24 cellular contexts compared by ENCODE assay signal in genomic region chr1:20139776-20140612, GRCh38. TPM values are rescaled to one million over a fixed set of nuclear protein-coding genes. Genes with fewer than 3 reads are reported as not detected.
DNase-seq lines count a peak whose midpoint lies in the region; TF ChIP-seq lines count a peak whose summit lies in the region.
"Had no signal": no experiment of that assay in that cellular context is flagged by ENCODE, and none has a peak within 500 bp of the region (broad histone marks: within the 10 kb centered on the region; RNA-seq: fewer than 3 reads in every experiment).

No MANE protein-coding gene starts in this region.

- no peaks in the 10 kb centered on the region for H3K36me3 Mint-ChIP-seq in neural crest cell (ENCODE audit: low read depth)

- no peak for TF ChIP-seq EP300 in suprapubic skin (IDR thresholded peaks at IDR 0.05)

- H3K9me3 ChIP-seq in suprapubic skin: no peaks in the 10 kb centered on the region
- H3K9me3 ChIP-seq: Peyer's patch, SJCRH30 had no signal

- TF ChIP-seq CTCF in VCaP (conservative IDR thresholded peaks at IDR 0.05): no peak
- TF ChIP-seq CTCF in neural crest cell (conservative IDR thresholded peaks at IDR 0.05): no peak
- no peak for TF ChIP-seq CTCF in suprapubic skin (IDR thresholded peaks at IDR 0.05)

- no peak overlapping the region for H3K4me3 ChIP-seq in suprapubic skin
- H3K4me3 ChIP-seq: K562, Peyer's patch, SJCRH30 had no signal

- no peak for TF ChIP-seq POLR2A in suprapubic skin (IDR thresholded peaks at IDR 0.05)

- peaks cover 15% of the 10 kb centered on the region for H3K4me1 ChIP-seq in suprapubic skin
- H3K4me1 ChIP-seq: Peyer's patch, SJCRH30 had no signal

- H3K36me3 ChIP-seq in suprapubic skin: no peaks in the 10 kb centered on the region
- H3K36me3 ChIP-seq: Peyer's patch, SJCRH30 had no signal

- H3K27me3 Mint-ChIP-seq in neural crest cell (ENCODE audit: low read depth): no peaks in the 10 kb centered on the region

- peaks cover 5% of the 10 kb centered on the region for H3K9me3 Mint-ChIP-seq in neural crest cell
- H3K9me3 Mint-ChIP-seq: HFFc6 had no signal

- WGBS in suprapubic skin: 84% methylated on average over 7 of the region's 13 CpGs

- peak; percentile 39 for DNase-seq in activated effector memory CD4-positive, alpha-beta T cell treated with anti-CD3 and anti-CD28 coated beads, Interleukin-2, amount 50 U/mL, for 16 hours
- no peak for DNase-seq in activated effector memory CD4-positive, alpha-beta T cell treated with Interleukin-2 at 50 U/mL for 16 hours
- no peak for DNase-seq in neural crest cell (ENCODE audit: low read depth, low spot score)
- DNase-seq in suprapubic skin (ENCODE audit: low spot score in 2 of 2): peak; percentile 46 to 61
- DNase-seq in SKM-1 treated with dmso at 0.1 percent for 144 hours (lab: John Stamatoyannopoulos, UW; ENCODE audit: unreplicated experiment): no peak
- no peak for DNase-seq in T1000 (lab: John Stamatoyannopoulos, UW)
- no peak for DNase-seq in mesenteric fat pad (ENCODE audit: low spot score)
- DNase-seq: ACHN; H7; HFFc6; MM.1S; NCI-H1092; NCI-H1436 treated with DMSO at 0.1 percent for 48 hours; NCI-H2029; NCI-H226; NCI-H510A treated with DMSO at 0.1 percent for 48 hours; NCI-H748 treated with DMSO at 0.1 percent for 48 hours; NK-92 treated with Interleukin-12 subunit alpha and Interleukin-12 subunit beta, amount 100 ng/mL, for 24 hours; SJCRH30 had no signal

- no peaks in the 10 kb centered on the region for H3K4me1 Mint-ChIP-seq in neural crest cell

- H3K4me3 Mint-ChIP-seq in neural crest cell: no peak overlapping the region
- H3K4me3 Mint-ChIP-seq: HFFc6 had no signal

- H3K27ac Mint-ChIP-seq in neural crest cell (ENCODE audit: unreplicated experiment): peak overlapping the region; percentile 65
- H3K27ac Mint-ChIP-seq: HFFc6 had no signal

- no peaks in the 10 kb centered on the region for H3K27me3 ChIP-seq in suprapubic skin
- H3K27me3 ChIP-seq: Peyer's patch, SJCRH30 had no signal

- H3K27ac ChIP-seq in VCaP (peak overlapping the region; percentile 74), suprapubic skin (no peak overlapping the region)
- H3K27ac ChIP-seq: 22Rv1, Peyer's patch, SJCRH30 had no signal

RNA-seq across cellular contexts. Expression of gene PLA2G2F, which starts 0.9 kb away (rescaled TPM):
- not detected in 2 replicates for total RNA-seq in neural crest cell
- total RNA-seq in suprapubic skin: 10 to 100 TPM; 11.9 to 33.8 (median 16.7) TPM
- total RNA-seq in mesenteric fat pad: not detected
- total RNA-seq: H7, HFFc6, K562, LHCN-M2, SJCRH30 had no signal

RNA-seq across cellular contexts. Expression of gene PLA2G2D, which starts 20.7 kb away (rescaled TPM):
- total RNA-seq in neural crest cell: not detected in 2 replicates
- not detected for total RNA-seq in suprapubic skin
- total RNA-seq in mesenteric fat pad: not detected
- total RNA-seq: H7, HFFc6, K562, LHCN-M2, SJCRH30 had no signal

RNA-seq across cellular contexts. Expression of gene UBXN10, which starts 45.9 kb away (rescaled TPM):
- total RNA-seq in neural crest cell (1.3 and 1.4 TPM in 2 replicates), suprapubic skin (1 to 10 TPM in 1 of 4 donors, under 1 TPM in 3; 0.48 to 1.0 (median 0.68) TPM), mesenteric fat pad (0.29 TPM)
- total RNA-seq: HFFc6, LHCN-M2, SJCRH30 had no signal

RNA-seq across cellular contexts. Expression of gene PLA2G2C, which starts 46.3 kb away (rescaled TPM):
- total RNA-seq in neural crest cell (not detected in 2 replicates), suprapubic skin (not detected), mesenteric fat pad (0.74 TPM)
- total RNA-seq: H7, HFFc6, LHCN-M2, SJCRH30 had no signal

Comparison
In these comparisons a context has a peak if more than half of its experiments do, and no peak if none do; other contexts are left out.
1. DNase-seq: peak in activated effector memory CD4-positive, alpha-beta T cell treated with anti-CD3 and anti-CD28 coated beads, Interleukin-2, amount 50 U/mL, for 16 hours (single experiment) and suprapubic skin (2 of 2); none in activated effector memory CD4-positive, alpha-beta T cell treated with Interleukin-2 at 50 U/mL for 16 hours (single experiment), neural crest cell (single experiment), SKM-1 treated with dmso at 0.1 percent for 144 hours (single experiment), T1000 (single experiment) and mesenteric fat pad (single experiment).
2. RNA of gene PLA2G2F, which starts 0.9 kb away (total RNA-seq): 11.9 to 33.8 TPM in suprapubic skin; not detected in neural crest cell and not detected in mesenteric fat pad (single experiment); every median in the first group is over 10 times any median in the second.